In the genomic region with DNA sequence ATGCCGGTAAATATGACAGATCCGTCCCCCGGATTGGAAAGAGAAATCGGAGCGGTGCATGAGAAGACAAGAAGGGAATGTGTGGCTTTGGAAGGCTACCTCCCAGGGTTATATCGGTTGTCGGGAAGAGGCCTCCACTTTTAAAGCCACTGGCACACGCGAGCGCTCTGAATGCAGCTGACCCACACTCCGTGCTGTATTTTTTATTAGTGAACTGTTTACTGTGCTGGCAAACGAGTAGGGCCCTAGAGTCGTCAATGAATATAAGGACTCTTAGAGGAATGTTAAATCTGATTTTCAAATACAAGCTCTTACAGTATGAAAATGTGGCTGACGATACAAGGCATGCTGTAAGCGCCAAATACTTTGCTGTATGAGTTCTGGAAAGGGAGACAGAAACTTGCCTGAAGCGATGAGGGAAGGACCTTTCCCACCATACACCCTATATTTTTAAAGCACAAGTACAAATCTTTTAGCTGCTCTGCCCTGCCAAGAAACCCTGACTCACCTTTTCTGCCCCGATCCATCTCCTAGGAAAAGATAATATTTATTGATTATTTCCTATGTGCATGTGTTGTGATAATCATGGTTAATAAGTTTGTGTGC, we compare ENCODE assay signal across 9 cellular contexts. TPM values are rescaled to one million over a fixed set of nuclear protein-coding genes. Genes with fewer than 3 reads are reported as not detected.
DNase-seq lines count a peak whose midpoint lies in the region; ATAC-seq and TF ChIP-seq lines count a peak whose summit lies in the region.
"Had no signal": no experiment of that assay in that cellular context is flagged by ENCODE, and none has a peak within 500 bp of the region (broad histone marks: within the 10 kb centered on the region; RNA-seq: fewer than 3 reads in every experiment).

No MANE protein-coding gene starts in this region.

- H3K27ac ChIP-seq in HUES48 (ENCODE audit: low read depth, low read length) (peak overlapping the region; percentile 92), right lobe of liver (peak overlapping the region; percentile 81 to 95 (median 92))

- intact Hi-C loops in MCF 10A (cut with micrococcal nuclease): loop anchor here (2.0 to 5.0 kb wide), 3 partner anchors 17 to 196 kb away; partner anchors contain the start of genes MOB1B and UTP3
- intact Hi-C loops in right lobe of liver (cut with DNase I): no loop called here

- WGBS in right lobe of liver (ENCODE audit: insufficient coverage, low coverage, low lambda C conversion rate, missing lambda C conversion rate): 2% methylated on average over 17 of the region's 17 CpGs

- H3K4me1 ChIP-seq in HUES48 (ENCODE audit: control insufficient read depth, insufficient read depth, low read length) (peaks cover 20% of the 10 kb centered on the region; the same call in 1 of the 2 replicates), right lobe of liver (peaks cover 0 to 28% (median 9%) of the 10 kb centered on the region in 4 donors)

- H3K4me1 Mint-ChIP-seq in MCF 10A (ENCODE audit: insufficient read depth, unreplicated experiment): peaks cover 12% of the 10 kb centered on the region
- peaks cover 20% of the 10 kb centered on the region for H3K4me1 Mint-ChIP-seq in type B pancreatic cell (ENCODE audit: unreplicated experiment)

- peak overlapping the region; percentile 75 for H3K4me3 ChIP-seq in HUES48 (ENCODE audit: low read depth, low read length)
- H3K4me3 ChIP-seq in right lobe of liver: peak overlapping the region; percentile 76 to 93 (median 80)

- CTCF ChIA-PET in MCF 10A (lab: Yijun Ruan, JAX): interaction anchor here (0.6 to 4.5 kb wide), 13 partner anchors 14 to 103 kb away, joined by 3 to 49 read pairs (median 4); partner anchors contain the start of gene UTP3

- H3K36me3 ChIP-seq in HUES48 (ENCODE audit: control insufficient read depth, insufficient read depth, low read length) (no peaks in the 10 kb centered on the region), right lobe of liver (no peaks in the 10 kb centered on the region)

- TSS peak; percentile 45 for BruUV-seq in MCF 10A (replicated peaks; lab: Mats Ljungman, UMichigan)

- no peak for TF ChIP-seq CTCF in MCF 10A (IDR thresholded peaks at IDR 0.05; ENCODE audit: unreplicated experiment)
- TF ChIP-seq CTCF in right lobe of liver (IDR thresholded peaks at IDR 0.05): no peak
- TF ChIP-seq CTCF in type B pancreatic cell (conservative IDR thresholded peaks at IDR 0.05): no peak

- no peak for TF ChIP-seq POLR2A in right lobe of liver (IDR thresholded peaks at IDR 0.05)

- H3K9me3 ChIP-seq in HUES48 (ENCODE audit: control insufficient read depth, insufficient read depth, low read length) (no peaks in the 10 kb centered on the region), right lobe of liver (no peaks in the 10 kb centered on the region)

- H3K4me3 Mint-ChIP-seq in MCF 10A (ENCODE audit: unreplicated experiment) (peak overlapping the region; percentile 93), type B pancreatic cell (peak overlapping the region; percentile 95)

- H3K27me3 Mint-ChIP-seq in MCF 10A (ENCODE audit: insufficient read depth, unreplicated experiment) (no peaks in the 10 kb centered on the region), type B pancreatic cell (no peaks in the 10 kb centered on the region)

- DNase-seq in ELR (ENCODE audit: low read depth) (peak; percentile 40), MCF 10A (ENCODE audit: unreplicated experiment) (peak; percentile 41), right lobe of liver (no peak), type B pancreatic cell (ENCODE audit: extremely low spot score, unreplicated experiment) (no peak), GM19240 (ENCODE audit: insufficient read length, low spot score) (no peak), cerebellar nuclear complex (lab: John Stamatoyannopoulos, UW) (no peak), HK-2 (ENCODE audit: unreplicated experiment) (no peak)

- no peaks in the 10 kb centered on the region for H3K27me3 ChIP-seq in HUES48 (ENCODE audit: control insufficient read depth, insufficient read depth, low read length)
- H3K27me3 ChIP-seq in right lobe of liver: no peaks in the 10 kb centered on the region

- H3K36me3 Mint-ChIP-seq in MCF 10A (ENCODE audit: insufficient read depth, unreplicated experiment) (no peaks in the 10 kb centered on the region), type B pancreatic cell (no peaks in the 10 kb centered on the region)

- H3K27ac Mint-ChIP-seq in MCF 10A (ENCODE audit: low read depth, unreplicated experiment) (peak overlapping the region; percentile 89), type B pancreatic cell (peak overlapping the region; percentile 92)

- peak overlapping the region; percentile 67 for H3K9ac ChIP-seq in HUES48 (ENCODE audit: low read depth, low read length)

- H3K9me3 Mint-ChIP-seq in MCF 10A (ENCODE audit: unreplicated experiment) (no peaks in the 10 kb centered on the region), type B pancreatic cell (no peaks in the 10 kb centered on the region)

- POLR2A ChIA-PET in MCF 10A (lab: Yijun Ruan, JAX): interaction anchor here (0.6 to 9.4 kb wide), 19 partner anchors 9 to 1607 kb away, joined by 3 to 278 read pairs (median 5); partner anchors contain the start of genes GRSF1, MOB1B, RUFY3 and UTP3

- peak in 3 of 4 donors; percentile 1 to 6 (median 1) for ATAC-seq in right lobe of liver

RNA-seq across cellular contexts. Expression of gene RUFY3, which starts 15.8 kb away (rescaled TPM):
- total RNA-seq in MCF 10A (2022) (42.7 and 48.7 TPM in 2 replicates), right lobe of liver (10 to 100 TPM; 24.1 to 58.3 (median 30.3) TPM), type B pancreatic cell (ENCODE audit: low replicate concordance) (38.3 and 74.9 TPM in 2 replicates)

RNA-seq across cellular contexts. Expression of gene UTP3, which starts 17.6 kb away (rescaled TPM):
- total RNA-seq in MCF 10A (2022) (45.4 and 47.5 TPM in 2 replicates), right lobe of liver (10 to 100 TPM; 10.2 to 22.3 (median 14.0) TPM), type B pancreatic cell (ENCODE audit: low replicate concordance) (26.4 and 29.1 TPM in 2 replicates)

RNA-seq across cellular contexts. Expression of gene JCHAIN, which starts 39.7 kb away (rescaled TPM):
- not detected in 2 replicates for total RNA-seq in MCF 10A (2022)
- total RNA-seq in right lobe of liver: 10 to 100 TPM in 3 of 6 experiments, 1 to 10 TPM in 3; 3.9 to 39.7 (median 9.3) TPM
- total RNA-seq in type B pancreatic cell (ENCODE audit: low replicate concordance): not detected in 2 replicates
- total RNA-seq: T-helper 1 cell treated with Interleukin-12 subunit alpha and Interleukin-12 subunit beta and Interleukin-4 antibody, amounts not matched to agents 30 ng/mL and 1 ng/mL, for 36 hours had no signal

Comparison
In these comparisons a context has a peak if more than half of its experiments do, and no peak if none do; other contexts are left out.
1. DNase-seq: peak in ELR (single experiment) and MCF 10A (single experiment); none in right lobe of liver (0 of 3), type B pancreatic cell (single experiment), GM19240 (single experiment), cerebellar nuclear complex (0 of 2) and HK-2 (single experiment).